9 cellular contexts compared by ENCODE assay signal in the genomic region with DNA sequence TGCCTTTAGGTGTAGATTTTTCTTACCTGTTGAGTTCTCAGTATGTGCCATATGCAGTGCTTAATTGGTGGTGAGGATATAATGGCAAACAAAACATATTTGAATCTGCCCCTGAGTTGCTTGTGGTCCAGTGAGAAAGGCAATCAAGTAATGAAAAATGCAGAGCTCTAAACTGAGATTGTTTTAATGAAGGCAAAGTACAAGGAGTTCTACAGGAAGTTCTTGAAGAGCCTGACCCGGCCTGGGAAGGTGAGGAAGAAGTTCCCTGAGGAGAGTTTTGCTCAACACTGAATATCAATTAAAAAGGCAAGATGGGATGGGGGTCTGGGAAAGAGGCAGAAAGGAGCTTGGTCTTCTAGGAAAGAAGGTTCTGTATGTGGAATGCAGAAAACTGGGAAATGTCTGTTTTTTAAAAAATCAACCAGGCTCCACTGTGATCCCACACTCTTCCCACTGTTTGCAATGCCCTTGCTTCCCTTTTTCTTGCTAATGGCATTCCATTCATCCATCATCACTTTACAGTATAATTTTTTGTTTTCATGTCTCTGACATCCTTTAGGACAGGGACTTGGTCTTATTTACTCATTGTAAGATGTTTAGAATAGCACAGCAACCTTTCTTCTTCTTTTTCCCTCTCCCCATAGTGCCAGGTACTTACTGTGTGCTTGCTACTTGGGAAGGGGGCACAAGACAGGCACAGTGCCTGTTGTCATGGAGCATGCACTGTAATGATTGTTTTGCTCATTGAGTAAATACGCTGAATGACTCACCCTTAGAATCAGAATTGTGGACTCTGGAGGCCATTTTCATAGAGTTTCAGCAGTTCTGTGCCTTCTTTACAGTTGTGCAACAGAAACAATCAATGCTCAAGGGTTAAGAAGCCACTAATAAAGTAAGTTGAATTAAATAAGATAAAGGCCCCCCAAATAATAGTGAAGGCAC.
DNase-seq lines count a peak whose midpoint lies in the region; ATAC-seq and TF ChIP-seq lines count a peak whose summit lies in the region.
"Had no signal": no experiment of that assay in that cellular context is flagged by ENCODE, and none has a peak within 500 bp of the region (broad histone marks: within the 10 kb centered on the region; RNA-seq: fewer than 3 reads in every experiment).

No MANE protein-coding gene starts in this region.

- ATAC-seq in body of pancreas (peak; percentile 96), HG03280 (IDR thresholded peaks at IDR 0.05; ENCODE audit: unreplicated experiment) (no peak)

- 57 to 61% methylated on average over 2 of the region's 2 CpGs for WGBS in body of pancreas, 2 donors

- TF ChIP-seq CTCF in body of pancreas (IDR thresholded peaks at IDR 0.05), result no peak

- H3K36me3 ChIP-seq in body of pancreas (replicated peaks in 1 of 2; ENCODE audit: insufficient read depth in 1 of 2, low read depth in 2 of 2), result no peaks in the 10 kb centered on the region

- no peaks in the 10 kb centered on the region for H3K9me3 ChIP-seq in body of pancreas

- no peak for TF ChIP-seq POLR2A in body of pancreas (IDR thresholded peaks at IDR 0.05)

- peak overlapping the region in 2 of 4 donors; percentile 30 to 35 for H3K27ac ChIP-seq in body of pancreas

- peaks cover 15% of the 10 kb centered on the region for H3K4me1 ChIP-seq in body of pancreas

- intact Hi-C loops in body of pancreas (cut with DNase I), result no loop called here

- no peak overlapping the region for H3K4me3 ChIP-seq in body of pancreas

- no peaks in the 10 kb centered on the region for H3K27me3 ChIP-seq in body of pancreas

- peak; percentile 74 for DNase-seq in DMS153 (lab: John Stamatoyannopoulos, UW)
- peak; percentile 59 for DNase-seq in NCI-H146 (lab: John Stamatoyannopoulos, UW)
- DNase-seq in body of pancreas, result peak; percentile 38 to 70 (median 60)
- DNase-seq in lung microvascular endothelial cell (ENCODE audit: low read depth in 2 of 2), result peak; percentile 68 to 80
- no peak for DNase-seq in activated effector memory CD4-positive, alpha-beta T cell treated with Interleukin-2 at 50 U/mL for 16 hours
- DNase-seq in OCI-M1 (lab: John Stamatoyannopoulos, UW), result no peak
- DNase-seq in hypothalamus (lab: John Stamatoyannopoulos, UW), result no peak
- DNase-seq: activated CD8-positive, alpha-beta memory T cell treated with anti-CD3 and anti-CD28 coated beads, Interleukin-2, amount 50 U/mL, for 4 hours had no signal

Comparison
In these comparisons a context has a peak if more than half of its experiments do, and no peak if none do; other contexts are left out.
1. DNase-seq: peak in DMS153 (single experiment), NCI-H146 (single experiment), body of pancreas (4 of 4) and lung microvascular endothelial cell (2 of 2); none in activated effector memory CD4-positive, alpha-beta T cell treated with Interleukin-2 at 50 U/mL for 16 hours (single experiment), OCI-M1 (single experiment) and hypothalamus (0 of 51).